ENCODE assay signal across 22 cellular contexts in the genomic region with DNA sequence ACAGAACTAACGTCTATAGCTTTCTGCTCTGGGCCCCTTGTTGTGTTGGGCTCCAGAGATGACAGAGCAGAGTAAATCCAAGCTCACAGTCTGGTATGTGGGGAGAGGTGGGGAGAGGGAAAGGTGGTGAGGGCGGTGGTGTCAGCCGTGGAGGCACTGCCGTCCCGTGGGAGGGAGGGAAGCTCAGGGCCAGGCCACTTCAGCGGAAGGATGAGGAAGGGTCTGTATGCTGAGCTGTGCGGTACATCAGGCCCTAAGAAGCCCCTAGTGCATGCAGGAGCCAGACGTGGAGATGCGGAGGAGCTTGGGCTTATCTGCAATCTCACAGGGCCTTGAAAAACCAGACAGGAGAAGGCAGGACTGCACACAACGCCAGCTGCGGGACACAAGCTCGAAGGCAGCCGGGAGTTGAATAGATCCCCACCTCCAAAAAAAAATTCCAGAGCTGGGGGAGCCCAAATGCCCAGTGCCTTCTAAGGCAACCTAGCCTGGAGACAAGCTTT. TPM values are rescaled to one million over a fixed set of nuclear protein-coding genes. Genes with fewer than 3 reads are reported as not detected.
DNase-seq lines count a peak whose midpoint lies in the region; ATAC-seq and TF ChIP-seq lines count a peak whose summit lies in the region.
"Had no signal": no experiment of that assay in that cellular context is flagged by ENCODE, and none has a peak within 500 bp of the region (broad histone marks: within the 10 kb centered on the region; RNA-seq: fewer than 3 reads in every experiment).

No MANE protein-coding gene starts in this region.

- POLR2A ChIA-PET in naive thymus-derived CD8-positive, alpha-beta T cell (lab: Charles Lee), result interaction anchor here (1.1 kb wide), 1 partner anchor 42 kb away, joined by 3 read pairs; no protein-coding TSS in a partner anchor

- 71% methylated on average over 13 of the region's 13 CpGs for WGBS in right cardiac atrium

- DNase-seq in Right ventricle myocardium inferior (ENCODE audit: missing footprints) (peak; percentile 33), right cardiac atrium (no peak), glutamatergic neuron (no peak), posterior vena cava (ENCODE audit: low spot score) (peak; percentile 66), HFFc6 (no peak)
- no peak for DNase-seq in naive thymus-derived CD8-positive, alpha-beta T cell
- DNase-seq: 8988T; ACHN; AML-193; BE2C; CD4-positive, alpha-beta T cell; CD8-positive, alpha-beta memory T cell; DMS79 treated with DMSO at 0.1 percent for 48 hours; GF-D8; GOT3 had no signal

- TF ChIP-seq CTCF in glutamatergic neuron (IDR thresholded peaks at IDR 0.05; ENCODE audit: partially characterized antibody, unreplicated experiment) (no peak), HFFc6 (IDR thresholded peaks at IDR 0.05) (no peak)

- no peak overlapping the region for H3K27ac ChIP-seq in right cardiac atrium (ENCODE audit: low read length)
- H3K27ac ChIP-seq: A549; BLaER1 treated with 17β-estradiol and CSF1 and Interleukin-3, amounts not matched to agents 10 nM and 100 nM had no signal

- peak overlapping the region; percentile 9 for H3K4me3 Mint-ChIP-seq in glutamatergic neuron (ENCODE audit: unreplicated experiment)
- no peak overlapping the region for H3K4me3 Mint-ChIP-seq in HFFc6
- no peak overlapping the region for H3K4me3 Mint-ChIP-seq in naive thymus-derived CD8-positive, alpha-beta T cell
- H3K4me3 Mint-ChIP-seq: CD14-positive monocyte; CD4-positive, alpha-beta T cell; CD8-positive, alpha-beta memory T cell had no signal

- H3K9me3 Mint-ChIP-seq in glutamatergic neuron (ENCODE audit: unreplicated experiment) (peaks cover 4% of the 10 kb centered on the region), HFFc6 (no peaks in the 10 kb centered on the region)
- H3K9me3 Mint-ChIP-seq in naive thymus-derived CD8-positive, alpha-beta T cell, result no peaks in the 10 kb centered on the region
- H3K9me3 Mint-ChIP-seq: CD14-positive monocyte; CD4-positive, alpha-beta T cell; CD8-positive, alpha-beta memory T cell had no signal

- no peaks in the 10 kb centered on the region for H3K36me3 Mint-ChIP-seq in glutamatergic neuron (ENCODE audit: unreplicated experiment)
- no peaks in the 10 kb centered on the region for H3K36me3 Mint-ChIP-seq in HFFc6 (ENCODE audit: low read depth)
- no peaks in the 10 kb centered on the region for H3K36me3 Mint-ChIP-seq in naive thymus-derived CD8-positive, alpha-beta T cell
- H3K36me3 Mint-ChIP-seq: CD14-positive monocyte; CD8-positive, alpha-beta memory T cell had no signal

- no peaks in the 10 kb centered on the region for H3K9me3 ChIP-seq in right cardiac atrium (ENCODE audit: control insufficient read depth, low read length)
- H3K9me3 ChIP-seq: A549; BE2C; BLaER1 treated with 17β-estradiol and CSF1 and Interleukin-3, amounts not matched to agents 10 nM and 100 nM; HAP-1 had no signal

- H3K4me3 ChIP-seq in right cardiac atrium (ENCODE audit: low read length), result no peak overlapping the region
- H3K4me3 ChIP-seq: A549; BLaER1 treated with 17β-estradiol and CSF1 and Interleukin-3, amounts not matched to agents 10 nM and 100 nM; HAP-1 had no signal

- intact Hi-C loops in Right ventricle myocardium inferior (cut with DNase I), result no loop called here
- intact Hi-C loops in right cardiac atrium (cut with DNase I), result no loop called here
- intact Hi-C loops in posterior vena cava (cut with DNase I), result no loop called here

- ATAC-seq in Right ventricle myocardium inferior (no peak), right cardiac atrium (no peak), GM21526 (IDR thresholded peaks at IDR 0.05; ENCODE audit: low FRiP score, unreplicated experiment) (no peak)
- ATAC-seq in naive thymus-derived CD8-positive, alpha-beta T cell, result no peak
- ATAC-seq: A549 had no signal

- H3K27me3 ChIP-seq in right cardiac atrium (ENCODE audit: control insufficient read depth, insufficient read depth), result no peaks in the 10 kb centered on the region
- H3K27me3 ChIP-seq: BE2C had no signal

- H3K27ac Mint-ChIP-seq in glutamatergic neuron (ENCODE audit: unreplicated experiment) (no peak overlapping the region), HFFc6 (no peak overlapping the region)
- no peak overlapping the region for H3K27ac Mint-ChIP-seq in naive thymus-derived CD8-positive, alpha-beta T cell
- H3K27ac Mint-ChIP-seq: CD14-positive monocyte; CD4-positive, alpha-beta T cell had no signal

- H3K27me3 Mint-ChIP-seq in glutamatergic neuron (ENCODE audit: unreplicated experiment) (peaks cover 4% of the 10 kb centered on the region), HFFc6 (ENCODE audit: insufficient read depth) (peaks cover 59% of the 10 kb centered on the region)
- H3K27me3 Mint-ChIP-seq in naive thymus-derived CD8-positive, alpha-beta T cell, result peaks cover 17 to 43% (median 23%) of the 10 kb centered on the region in 5 donors

- H3K4me1 Mint-ChIP-seq in glutamatergic neuron (ENCODE audit: low read depth, unreplicated experiment) (no peaks in the 10 kb centered on the region), HFFc6 (ENCODE audit: low read depth) (no peaks in the 10 kb centered on the region)
- peaks cover 4 to 19% (median 10%) of the 10 kb centered on the region in 4 donors for H3K4me1 Mint-ChIP-seq in naive thymus-derived CD8-positive, alpha-beta T cell

- no peaks in the 10 kb centered on the region for H3K4me1 ChIP-seq in right cardiac atrium (ENCODE audit: control insufficient read depth, insufficient read depth, low read length)
- H3K4me1 ChIP-seq: A549, HAP-1 had no signal

RNA-seq across cellular contexts. Expression of a gene that starts 1.5 kb away (rescaled TPM):
- total RNA-seq in Right ventricle myocardium inferior (not detected), right cardiac atrium (not detected), glutamatergic neuron (ENCODE audit: unreplicated experiment) (not detected), posterior vena cava (not detected)
- polyA plus RNA-seq in right cardiac atrium, result not detected
- total RNA-seq in HFFc6 (2021; fragmentation: NEBNext Ultra II Directional; extraction: Animal tissue kit (Norgen Biotek cat#: 25700)), result not detected
- total RNA-seq in naive thymus-derived CD8-positive, alpha-beta T cell, result not detected
- not detected for polyA plus RNA-seq in naive thymus-derived CD8-positive, alpha-beta T cell
- total RNA-seq: CD4-positive, alpha-beta T cell; CD8-positive, alpha-beta memory T cell; Daoy; G401 had no signal
- polyA plus RNA-seq: A549; CD14-positive monocyte; CD8-positive, alpha-beta memory T cell had no signal

RNA-seq across cellular contexts. Expression of a gene that starts 9.2 kb away (rescaled TPM):
- total RNA-seq in Right ventricle myocardium inferior (not detected), right cardiac atrium (not detected), glutamatergic neuron (ENCODE audit: unreplicated experiment) (not detected), posterior vena cava (not detected)
- polyA plus RNA-seq in right cardiac atrium, result not detected
- total RNA-seq in HFFc6 (2021; fragmentation: NEBNext Ultra II Directional; extraction: Animal tissue kit (Norgen Biotek cat#: 25700)), result not detected
- total RNA-seq in naive thymus-derived CD8-positive, alpha-beta T cell, result not detected
- not detected for polyA plus RNA-seq in naive thymus-derived CD8-positive, alpha-beta T cell
- total RNA-seq: CD4-positive, alpha-beta T cell; CD8-positive, alpha-beta memory T cell; Daoy; G401 had no signal
- polyA plus RNA-seq: A549; CD14-positive monocyte; CD8-positive, alpha-beta memory T cell had no signal

RNA-seq across cellular contexts. Expression of a gene that starts 22.9 kb away (rescaled TPM):
- total RNA-seq in Right ventricle myocardium inferior, result not detected
- not detected for total RNA-seq in right cardiac atrium
- not detected for polyA plus RNA-seq in right cardiac atrium
- not detected for total RNA-seq in glutamatergic neuron (ENCODE audit: unreplicated experiment)
- not detected for total RNA-seq in posterior vena cava
- total RNA-seq in HFFc6 (2021; fragmentation: NEBNext Ultra II Directional; extraction: Animal tissue kit (Norgen Biotek cat#: 25700)), result not detected
- total RNA-seq in naive thymus-derived CD8-positive, alpha-beta T cell, result not detected
- not detected for polyA plus RNA-seq in naive thymus-derived CD8-positive, alpha-beta T cell
- total RNA-seq: CD4-positive, alpha-beta T cell; CD8-positive, alpha-beta memory T cell; Daoy; G401 had no signal
- polyA plus RNA-seq: A549; CD14-positive monocyte; CD8-positive, alpha-beta memory T cell had no signal

RNA-seq across cellular contexts. Expression of a gene that starts 33.0 kb away (rescaled TPM):
- total RNA-seq in Right ventricle myocardium inferior, result not detected
- total RNA-seq in right cardiac atrium, result not detected
- not detected for polyA plus RNA-seq in right cardiac atrium
- total RNA-seq in glutamatergic neuron (ENCODE audit: unreplicated experiment), result not detected
- total RNA-seq in posterior vena cava, result not detected
- total RNA-seq in HFFc6 (2021; fragmentation: NEBNext Ultra II Directional; extraction: Animal tissue kit (Norgen Biotek cat#: 25700)), result not detected
- total RNA-seq in naive thymus-derived CD8-positive, alpha-beta T cell, result not detected
- polyA plus RNA-seq in naive thymus-derived CD8-positive, alpha-beta T cell, result not detected
- total RNA-seq: CD4-positive, alpha-beta T cell; CD8-positive, alpha-beta memory T cell; Daoy; G401 had no signal
- polyA plus RNA-seq: A549, CD14-positive monocyte had no signal

RNA-seq across cellular contexts. Expression of a gene that starts 46.0 kb away (rescaled TPM):
- total RNA-seq in Right ventricle myocardium inferior, result not detected
- not detected for total RNA-seq in right cardiac atrium
- not detected for polyA plus RNA-seq in right cardiac atrium
- not detected for total RNA-seq in glutamatergic neuron (ENCODE audit: unreplicated experiment)
- total RNA-seq in posterior vena cava, result not detected
- total RNA-seq in HFFc6 (2021; fragmentation: NEBNext Ultra II Directional; extraction: Animal tissue kit (Norgen Biotek cat#: 25700)), result not detected
- not detected for total RNA-seq in naive thymus-derived CD8-positive, alpha-beta T cell
- not detected for polyA plus RNA-seq in naive thymus-derived CD8-positive, alpha-beta T cell
- total RNA-seq: CD4-positive, alpha-beta T cell; CD8-positive, alpha-beta memory T cell; Daoy; G401 had no signal
- polyA plus RNA-seq: A549; CD14-positive monocyte; CD8-positive, alpha-beta memory T cell had no signal

Comparison
In these comparisons a context has a peak if more than half of its experiments do, and no peak if none do; other contexts are left out.
1. DNase-seq: peak in Right ventricle myocardium inferior (single experiment) and posterior vena cava (single experiment); none in right cardiac atrium (0 of 3), glutamatergic neuron (single experiment), HFFc6 (single experiment) and naive thymus-derived CD8-positive, alpha-beta T cell (0 of 10).